Comparison of ENCODE assay signal across 1 cellular context in the genomic region with DNA sequence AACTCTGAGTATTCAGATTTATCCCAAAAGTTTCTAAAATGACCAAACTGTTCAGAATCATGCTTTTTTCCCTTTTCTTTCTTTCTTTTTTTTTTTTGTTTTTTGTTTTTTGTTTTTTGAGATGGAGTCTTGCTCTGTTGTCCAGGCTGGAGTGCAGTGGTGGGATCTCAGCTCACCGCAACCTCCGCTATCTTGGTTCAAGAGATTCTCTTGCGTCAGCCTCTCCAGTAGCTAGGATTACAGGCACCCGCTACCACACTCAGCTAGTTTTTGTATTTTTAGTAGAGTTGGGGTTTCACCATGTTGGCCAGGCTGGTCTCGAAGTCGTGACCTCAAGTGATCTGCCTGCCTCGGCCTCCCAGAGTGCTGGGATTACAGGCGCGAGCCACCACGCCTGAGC.
TF ChIP-seq lines count a peak whose summit lies in the region.

No MANE protein-coding gene starts in this region.

TF ChIP-seq in HepG2, 621 proteins besides CTCF, POLR2A, EP300 and RAD21:
- TF ChIP-seq, protein P1, sequence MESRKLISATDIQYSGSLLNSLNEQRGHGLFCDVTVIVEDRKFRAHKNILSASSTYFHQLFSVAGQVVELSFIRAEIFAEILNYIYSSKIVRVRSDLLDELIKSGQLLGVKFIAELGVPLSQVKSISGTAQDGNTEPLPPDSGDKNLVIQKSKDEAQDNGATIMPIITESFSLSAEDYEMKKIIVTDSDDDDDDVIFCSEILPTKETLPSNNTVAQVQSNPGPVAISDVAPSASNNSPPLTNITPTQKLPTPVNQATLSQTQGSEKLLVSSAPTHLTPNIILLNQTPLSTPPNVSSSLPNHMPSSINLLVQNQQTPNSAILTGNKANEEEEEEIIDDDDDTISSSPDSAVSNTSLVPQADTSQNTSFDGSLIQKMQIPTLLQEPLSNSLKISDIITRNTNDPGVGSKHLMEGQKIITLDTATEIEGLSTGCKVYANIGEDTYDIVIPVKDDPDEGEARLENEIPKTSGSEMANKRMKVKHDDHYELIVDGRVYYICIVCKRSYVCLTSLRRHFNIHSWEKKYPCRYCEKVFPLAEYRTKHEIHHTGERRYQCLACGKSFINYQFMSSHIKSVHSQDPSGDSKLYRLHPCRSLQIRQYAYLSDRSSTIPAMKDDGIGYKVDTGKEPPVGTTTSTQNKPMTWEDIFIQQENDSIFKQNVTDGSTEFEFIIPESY (CRISPR knock-in tag; IDR thresholded peaks at IDR 0.05) = peak; percentile 89
- TF ChIP-seq ZNF121 (CRISPR knock-in tag; IDR thresholded peaks at IDR 0.05) = peak; percentile 76
